Comparison of ENCODE assay signal across 12 cellular contexts in genomic region chr1:93904228-93904627, GRCh38. TPM values are rescaled to one million over a fixed set of nuclear protein-coding genes. Genes with fewer than 3 reads are reported as not detected.
DNase-seq lines count a peak whose midpoint lies in the region; ATAC-seq lines count a peak whose summit lies in the region.
"Had no signal": no experiment of that assay in that cellular context is flagged by ENCODE, and none has a peak within 500 bp of the region (broad histone marks: within the 10 kb centered on the region; RNA-seq: fewer than 3 reads in every experiment).

No MANE protein-coding gene starts in this region.

- H3K4me1 ChIP-seq in subcutaneous abdominal adipose tissue (ENCODE audit: control insufficient read depth in 5 of 5, insufficient read depth in 5 of 5, low read length in 5 of 5): peaks cover 2 to 45% (median 33%) of the 10 kb centered on the region in 5 donors

- H3K9me3 Mint-ChIP-seq in activated CD8-positive, alpha-beta memory T cell treated with anti-CD3 and anti-CD28 coated beads, Interleukin-2, amount 10 ng/mL, durations not matched to agents 7 days and 5 days (ENCODE audit: low read depth): no peaks in the 10 kb centered on the region
- H3K9me3 Mint-ChIP-seq in dendritic cell treated with granulocyte-macrophage colony-stimulating factor and Interleukin-4, amounts not matched to agents 40 ng/mL and 50 ng/mL, for 4 days: no peaks in the 10 kb centered on the region

- H3K36me3 Mint-ChIP-seq in activated CD8-positive, alpha-beta memory T cell treated with anti-CD3 and anti-CD28 coated beads, Interleukin-2, amount 10 ng/mL, durations not matched to agents 7 days and 5 days: peaks cover 28% of the 10 kb centered on the region
- peaks cover 17% of the 10 kb centered on the region for H3K36me3 Mint-ChIP-seq in dendritic cell treated with granulocyte-macrophage colony-stimulating factor and Interleukin-4, amounts not matched to agents 40 ng/mL and 50 ng/mL, for 4 days (ENCODE audit: low read depth)

- DNase-seq in activated CD8-positive, alpha-beta memory T cell treated with anti-CD3 and anti-CD28 coated beads, Interleukin-2, amount 10 ng/mL, durations not matched to agents 7 days and 5 days: no peak
- no peak for DNase-seq in activated CD8-positive, alpha-beta memory T cell treated with anti-CD3 and anti-CD28 coated beads for 24 hours
- DNase-seq in NOMO-1 treated with dmso at 0.1 percent for 144 hours (lab: John Stamatoyannopoulos, UW; ENCODE audit: unreplicated experiment) (peak; percentile 62), G401 (ENCODE audit: low spot score) (no peak), NK-92 (lab: John Stamatoyannopoulos, UW; ENCODE audit: unreplicated experiment) (no peak)
- no peak for DNase-seq in activated naive CD4-positive, alpha-beta T cell (lab: John Stamatoyannopoulos, UW)
- DNase-seq: activated CD4-positive, alpha-beta T cell treated with anti-CD3 and anti-CD28 coated beads, Interleukin-2, amount 50 U/mL, for 1 hour; gastrocnemius medialis; NK-92 treated with Interleukin-12 subunit alpha and Interleukin-12 subunit beta, amount 100 ng/mL, for 24 hours; trophoblast cell had no signal

- H3K4me3 Mint-ChIP-seq in activated CD8-positive, alpha-beta memory T cell treated with anti-CD3 and anti-CD28 coated beads, Interleukin-2, amount 10 ng/mL, durations not matched to agents 7 days and 5 days: peak overlapping the region; percentile 35
- no peak overlapping the region for H3K4me3 Mint-ChIP-seq in dendritic cell treated with granulocyte-macrophage colony-stimulating factor and Interleukin-4, amounts not matched to agents 40 ng/mL and 50 ng/mL, for 4 days

- no peaks in the 10 kb centered on the region for H3K9me3 ChIP-seq in subcutaneous abdominal adipose tissue (ENCODE audit: control insufficient read depth in 5 of 5, low read length in 5 of 5)
- H3K9me3 ChIP-seq: gastrocnemius medialis had no signal

- ATAC-seq in activated CD8-positive, alpha-beta memory T cell treated with anti-CD3 and anti-CD28 coated beads, Interleukin-2, amount 10 ng/mL, durations not matched to agents 7 days and 5 days: no peak
- ATAC-seq: gastrocnemius medialis had no signal

- in situ Hi-C loops in G401 (cut with HindIII; ENCODE audit: low sequenced_read_pairs): no loop called here

- intact Hi-C loops in dendritic cell treated with granulocyte-macrophage colony-stimulating factor and Interleukin-4, amounts not matched to agents 40 ng/mL and 50 ng/mL, for 4 days (cut with micrococcal nuclease): no loop called here

- H3K27ac Mint-ChIP-seq in activated CD8-positive, alpha-beta memory T cell treated with anti-CD3 and anti-CD28 coated beads, Interleukin-2, amount 10 ng/mL, durations not matched to agents 7 days and 5 days: peak overlapping the region; percentile 84
- peak overlapping the region; percentile 66 for H3K27ac Mint-ChIP-seq in dendritic cell treated with granulocyte-macrophage colony-stimulating factor and Interleukin-4, amounts not matched to agents 40 ng/mL and 50 ng/mL, for 4 days

- H3K4me3 ChIP-seq in subcutaneous abdominal adipose tissue (ENCODE audit: low read depth in 1 of 5, low read length in 5 of 5): peak overlapping the region in 1 of 5 donors; percentile 3
- H3K4me3 ChIP-seq: gastrocnemius medialis had no signal

- peak overlapping the region in 1 of 5 donors; percentile 9 for H3K9ac ChIP-seq in subcutaneous abdominal adipose tissue (ENCODE audit: low read length in 5 of 5)

- H3K27me3 Mint-ChIP-seq in activated CD8-positive, alpha-beta memory T cell treated with anti-CD3 and anti-CD28 coated beads, Interleukin-2, amount 10 ng/mL, durations not matched to agents 7 days and 5 days: no peaks in the 10 kb centered on the region
- H3K27me3 Mint-ChIP-seq in dendritic cell treated with granulocyte-macrophage colony-stimulating factor and Interleukin-4, amounts not matched to agents 40 ng/mL and 50 ng/mL, for 4 days: no peaks in the 10 kb centered on the region

- peak overlapping the region; percentile 9 for H3K27ac ChIP-seq in subcutaneous abdominal adipose tissue (ENCODE audit: low read depth, low read length)
- H3K27ac ChIP-seq: gastrocnemius medialis had no signal

- peaks cover 50% of the 10 kb centered on the region for H3K4me1 Mint-ChIP-seq in activated CD8-positive, alpha-beta memory T cell treated with anti-CD3 and anti-CD28 coated beads, Interleukin-2, amount 10 ng/mL, durations not matched to agents 7 days and 5 days
- peaks cover 31% of the 10 kb centered on the region for H3K4me1 Mint-ChIP-seq in dendritic cell treated with granulocyte-macrophage colony-stimulating factor and Interleukin-4, amounts not matched to agents 40 ng/mL and 50 ng/mL, for 4 days (ENCODE audit: low read depth)

- H3K36me3 ChIP-seq in subcutaneous abdominal adipose tissue (ENCODE audit: control insufficient read depth in 5 of 5, insufficient read depth in 5 of 5, low read length in 5 of 5): peaks cover 12 to 21% (median 14%) of the 10 kb centered on the region in 5 donors

- H3K27me3 ChIP-seq in subcutaneous abdominal adipose tissue (ENCODE audit: control insufficient read depth in 5 of 5, insufficient read depth in 4 of 5, low read length in 5 of 5): no peaks in the 10 kb centered on the region
- H3K27me3 ChIP-seq: gastrocnemius medialis had no signal

- CTCF ChIA-PET in activated CD8-positive, alpha-beta memory T cell treated with anti-CD3 and anti-CD28 coated beads, Interleukin-2, amount 10 ng/mL, durations not matched to agents 7 days and 5 days (lab: Charles Lee): interaction anchor here (1.5 kb wide), 1 partner anchor 21 kb away, joined by 3 read pairs; no protein-coding TSS in a partner anchor

RNA-seq across cellular contexts. Expression of gene GCLM, which starts 5.0 kb away (rescaled TPM):
- 10 to 100 TPM; 24.3 to 25.7 TPM for total RNA-seq in activated CD8-positive, alpha-beta memory T cell treated with anti-CD3 and anti-CD28 coated beads, Interleukin-2, amount 10 ng/mL, durations not matched to agents 7 days and 5 days
- total RNA-seq in G401 (2014; rRNA removed; shearing (Covaris generic)): 15.6 and 33.7 TPM in 2 replicates

RNA-seq across cellular contexts. Expression of gene DNTTIP2, which starts 25.2 kb away (rescaled TPM):
- 10 to 100 TPM; 60.8 to 74.5 TPM for total RNA-seq in activated CD8-positive, alpha-beta memory T cell treated with anti-CD3 and anti-CD28 coated beads, Interleukin-2, amount 10 ng/mL, durations not matched to agents 7 days and 5 days
- 16.7 and 24.8 TPM in 2 replicates for total RNA-seq in G401 (2014; rRNA removed; shearing (Covaris generic))
